ENCODE assay signal across 18 cellular contexts in the genomic region with DNA sequence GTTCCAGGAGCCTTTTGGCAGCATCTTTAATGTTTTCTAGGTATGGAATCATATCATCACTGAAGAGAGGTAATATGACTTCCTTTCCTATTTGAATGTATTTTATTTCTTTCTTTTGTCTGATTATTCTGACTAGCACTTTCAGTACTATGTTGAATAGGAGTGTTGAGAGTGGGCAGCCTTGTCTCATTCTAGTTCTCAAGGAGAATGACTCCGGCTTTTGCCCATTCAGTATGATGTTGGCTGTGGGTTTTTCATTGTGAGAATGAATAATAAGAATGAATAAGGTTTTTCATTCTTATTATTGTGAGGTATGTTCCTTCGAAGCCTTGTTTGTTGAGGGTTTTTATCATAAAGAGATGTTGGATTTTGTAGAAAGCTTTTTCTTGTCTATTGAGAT.
"Had no signal": no experiment of that assay in that cellular context is flagged by ENCODE, and none has a peak within 500 bp of the region (broad histone marks: within the 10 kb centered on the region; RNA-seq: fewer than 3 reads in every experiment).

No MANE protein-coding gene starts in this region.

- ATAC-seq: esophagus mucosa; gastrocnemius medialis; left ventricle myocardium superior; lower lobe of right lung; naive thymus-derived CD8-positive, alpha-beta T cell; sciatic nerve; stimulated activated naive B cell treated with anti-CD40 and anti-IgM and Interleukin-4, amounts not matched to agents 10 μg/mL and 1 μg/mL and 100 μg/mL, for 72 hours had no signal

- H3K27ac Mint-ChIP-seq: dendritic cell treated with granulocyte-macrophage colony-stimulating factor and Interleukin-4, amounts not matched to agents 40 ng/mL and 50 ng/mL, for 4 days; endodermal cell; nephron progenitor cell; stimulated activated naive B cell treated with anti-CD40 and anti-IgM and Interleukin-4, amounts not matched to agents 10 μg/mL and 1 μg/mL and 100 μg/mL, for 72 hours; stimulated activated naive CD8-positive, alpha-beta T cell treated with anti-CD3 and anti-CD28 coated beads, Interleukin-15, Interleukin-2, amounts not matched to agents 100 ng/mL and 50 ng/mL, for 24 hours had no signal

- H3K4me3 Mint-ChIP-seq: dendritic cell treated with granulocyte-macrophage colony-stimulating factor and Interleukin-4, amounts not matched to agents 40 ng/mL and 50 ng/mL, for 4 days; endodermal cell; nephron progenitor cell; stimulated activated naive B cell treated with anti-CD40 and anti-IgM and Interleukin-4, amounts not matched to agents 10 μg/mL and 1 μg/mL and 100 μg/mL, for 72 hours; stimulated activated naive CD8-positive, alpha-beta T cell treated with anti-CD3 and anti-CD28 coated beads, Interleukin-15, Interleukin-2, amounts not matched to agents 100 ng/mL and 50 ng/mL, for 24 hours had no signal

- H3K4me1 Mint-ChIP-seq: endodermal cell, nephron progenitor cell had no signal

- DNase-seq: effector CD8-positive, alpha-beta T cell; endodermal cell; foreskin fibroblast; gastrocnemius medialis; head of caudate nucleus; left ventricle myocardium superior; lower lobe of right lung; naive thymus-derived CD8-positive, alpha-beta T cell; nephron progenitor cell; nucleus accumbens; stimulated activated CD4-positive, alpha-beta T cell treated with anti-CD3 and anti-CD28 coated beads, Interleukin-2, amount 100 ng/mL, for 24 hours; stimulated activated CD4-positive, alpha-beta T cell treated with anti-CD3 and anti-CD28 coated beads, Interleukin-4, amount 100 ng/mL, for 4 hours; stimulated activated naive B cell treated with anti-CD40 and anti-IgM and Interleukin-4, amounts not matched to agents 10 μg/mL and 1 μg/mL and 100 μg/mL, for 72 hours; upper lobe of left lung had no signal

- H3K27me3 Mint-ChIP-seq: dendritic cell treated with granulocyte-macrophage colony-stimulating factor and Interleukin-4, amounts not matched to agents 40 ng/mL and 50 ng/mL, for 4 days; naive thymus-derived CD8-positive, alpha-beta T cell; stimulated activated naive B cell treated with anti-CD40 and anti-IgM and Interleukin-4, amounts not matched to agents 10 μg/mL and 1 μg/mL and 100 μg/mL, for 72 hours; stimulated activated naive CD8-positive, alpha-beta T cell treated with anti-CD3 and anti-CD28 coated beads, Interleukin-15, Interleukin-2, amounts not matched to agents 100 ng/mL and 50 ng/mL, for 24 hours had no signal
